ENCODE assay signal across 13 cellular contexts in the genomic region with DNA sequence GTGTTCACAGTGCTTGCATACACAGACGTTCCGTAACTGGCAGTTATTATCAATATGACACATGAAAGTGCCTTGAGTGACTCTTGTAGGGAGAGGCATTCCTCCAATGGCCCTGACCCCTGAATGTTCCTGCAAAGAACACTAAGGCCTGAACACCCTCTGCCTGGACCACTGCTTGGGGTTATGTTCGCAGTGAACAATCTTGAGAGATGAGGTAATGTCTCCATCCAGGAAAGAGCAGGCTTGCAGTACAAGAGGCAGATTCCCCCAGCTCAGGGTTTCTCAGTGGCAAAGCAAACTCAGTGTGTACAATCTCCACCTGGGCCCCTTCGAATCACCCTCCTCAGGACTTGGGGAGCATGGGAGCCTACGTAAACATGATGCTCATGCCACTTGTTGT.
A peak's percentile ranks its signal among the peaks of the same experiment; 100 is the strongest.
DNase-seq lines count a peak whose midpoint lies in the region; ATAC-seq and TF ChIP-seq lines count a peak whose summit lies in the region.
"Had no signal": no experiment of that assay in that cellular context is flagged by ENCODE, and none has a peak within 500 bp of the region (broad histone marks: within the 10 kb centered on the region; RNA-seq: fewer than 3 reads in every experiment).

No MANE protein-coding gene starts in this region.

- peak overlapping the region; percentile 85 for H3K27ac Mint-ChIP-seq in chondrocyte (ENCODE audit: unreplicated experiment)
- peak overlapping the region; percentile 77 for H3K27ac Mint-ChIP-seq in progenitor cell of endocrine pancreas
- H3K27ac Mint-ChIP-seq: activated naive CD4-positive, alpha-beta T cell treated with anti-CD3 and anti-CD28 coated beads, Interleukin-2, amount 50 U/mL, for 72 hours; naive B cell had no signal

- H3K79me2 ChIP-seq in MM.1S (ENCODE audit: low read length) = no peaks in the 10 kb centered on the region

- no peaks in the 10 kb centered on the region for H3K4me1 ChIP-seq in MM.1S (ENCODE audit: low read length)
- H3K4me1 ChIP-seq: suprapubic skin had no signal

- H3K4me1 Mint-ChIP-seq in chondrocyte (ENCODE audit: low read depth) = peaks cover 30% of the 10 kb centered on the region
- H3K4me1 Mint-ChIP-seq in progenitor cell of endocrine pancreas (ENCODE audit: low read depth) = peaks cover 23% of the 10 kb centered on the region
- H3K4me1 Mint-ChIP-seq: naive B cell had no signal

- H3K27ac ChIP-seq in MM.1S (ENCODE audit: low read length) = no peak overlapping the region
- H3K27ac ChIP-seq: suprapubic skin had no signal

- no peak for ATAC-seq in GM21825 (IDR thresholded peaks at IDR 0.05; ENCODE audit: unreplicated experiment)
- ATAC-seq: activated naive CD4-positive, alpha-beta T cell treated with anti-CD3 and anti-CD28 coated beads, Interleukin-2, amount 50 U/mL, for 72 hours; HCT116 had no signal

- no peak overlapping the region for H3K4me3 ChIP-seq in MM.1S (ENCODE audit: low read length)
- H3K4me3 ChIP-seq: suprapubic skin had no signal

- H3K27me3 Mint-ChIP-seq in chondrocyte (ENCODE audit: low read depth) (no peaks in the 10 kb centered on the region), progenitor cell of endocrine pancreas (no peaks in the 10 kb centered on the region)

- H3K36me3 ChIP-seq in MM.1S (replicated peaks; ENCODE audit: insufficient read depth, low read length) = no peaks in the 10 kb centered on the region
- H3K36me3 ChIP-seq: suprapubic skin had no signal

- TF ChIP-seq CTCF in chondrocyte (IDR thresholded peaks at IDR 0.05) (no peak), progenitor cell of endocrine pancreas (IDR thresholded peaks at IDR 0.05; ENCODE audit: unreplicated experiment) (no peak), MM.1S (IDR thresholded peaks at IDR 0.05; ENCODE audit: low read length) (no peak)

- H3K27me3 ChIP-seq in MM.1S (replicated peaks; ENCODE audit: insufficient read depth, low read length) = no peaks in the 10 kb centered on the region
- H3K27me3 ChIP-seq: suprapubic skin had no signal

- DNase-seq in EL = peak; percentile 37
- no peak for DNase-seq in chondrocyte (ENCODE audit: low spot score)
- peak; percentile 49 for DNase-seq in kidney glomerular epithelial cell (lab: John Stamatoyannopoulos, UW)
- no peak for DNase-seq in progenitor cell of endocrine pancreas (ENCODE audit: low spot score, unreplicated experiment)
- no peak for DNase-seq in MM.1S
- no peak for DNase-seq in NCI-H146 (lab: John Stamatoyannopoulos, UW)
- DNase-seq in UCSD-AML1 (lab: John Stamatoyannopoulos, UW; ENCODE audit: unreplicated experiment) = no peak
- DNase-seq: naive B cell, small intestine had no signal

- H2AFZ ChIP-seq in MM.1S (ENCODE audit: low read length) = no peak overlapping the region

- H3K4me2 ChIP-seq in MM.1S (ENCODE audit: low read depth, low read length) = no peak overlapping the region

- H3F3A ChIP-seq in MM.1S (ENCODE audit: insufficient read depth, low read length) = no peaks in the 10 kb centered on the region

- H3K9me3 Mint-ChIP-seq in chondrocyte (ENCODE audit: low read depth) (no peaks in the 10 kb centered on the region), progenitor cell of endocrine pancreas (ENCODE audit: low read depth) (no peaks in the 10 kb centered on the region)

- H3K9me2 ChIP-seq in MM.1S (replicated peaks; ENCODE audit: insufficient read depth, low read length) = no peaks in the 10 kb centered on the region

- H3K4me3 Mint-ChIP-seq in chondrocyte (ENCODE audit: unreplicated experiment) (no peak overlapping the region), progenitor cell of endocrine pancreas (ENCODE audit: low read depth) (no peak overlapping the region)
- H3K4me3 Mint-ChIP-seq: naive B cell had no signal

- H3K36me3 Mint-ChIP-seq in chondrocyte (ENCODE audit: low read depth) (peaks cover 3% of the 10 kb centered on the region), progenitor cell of endocrine pancreas (ENCODE audit: insufficient read depth) (peaks cover 2% of the 10 kb centered on the region)
- H3K36me3 Mint-ChIP-seq: activated naive CD4-positive, alpha-beta T cell treated with anti-CD3 and anti-CD28 coated beads, Interleukin-2, amount 50 U/mL, for 72 hours; naive B cell had no signal

- H4K20me1 ChIP-seq in MM.1S (ENCODE audit: insufficient read depth, low read length) = no peaks in the 10 kb centered on the region

- H3K9ac ChIP-seq in MM.1S (ENCODE audit: low read length) = no peak overlapping the region

- H3K9me3 ChIP-seq in MM.1S (replicated peaks; ENCODE audit: insufficient read depth, low read length) = no peaks in the 10 kb centered on the region
- H3K9me3 ChIP-seq: suprapubic skin had no signal

Comparison
In these comparisons a context has a peak if more than half of its experiments do, and no peak if none do; other contexts are left out.
1. DNase-seq: peak in EL (single experiment) and kidney glomerular epithelial cell (single experiment); none in chondrocyte (single experiment), progenitor cell of endocrine pancreas (single experiment), MM.1S (single experiment), NCI-H146 (single experiment) and UCSD-AML1 (single experiment).